30 cellular contexts compared by ENCODE assay signal in the genomic region with DNA sequence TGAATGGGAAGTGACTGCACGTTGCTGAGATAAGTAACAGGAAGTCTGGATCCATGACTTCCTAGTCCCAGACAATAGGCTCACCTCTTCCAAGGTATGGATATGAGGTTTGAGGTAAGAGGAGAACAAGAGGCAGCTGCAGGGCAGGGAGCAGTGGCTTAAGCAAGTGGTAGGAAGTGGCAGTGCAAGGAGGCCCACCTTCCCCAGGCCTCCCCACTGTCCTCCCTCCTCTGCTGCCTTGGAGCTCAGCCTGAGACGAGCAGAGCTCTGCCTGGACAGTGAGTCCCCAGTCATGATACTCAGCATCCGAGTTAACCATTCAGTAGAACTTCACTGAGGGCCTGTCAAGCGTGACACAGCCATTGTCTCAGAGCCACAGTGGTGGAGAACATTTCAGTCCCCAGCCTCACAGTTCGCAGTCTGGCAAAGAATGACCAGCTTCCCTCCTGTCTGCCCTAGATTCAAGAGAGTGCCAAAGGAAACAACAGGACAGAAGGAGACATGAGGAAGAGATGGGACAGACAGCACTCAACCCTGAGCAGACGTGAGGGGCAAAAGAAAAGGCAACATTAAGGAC. TPM values are rescaled to one million over a fixed set of nuclear protein-coding genes. Genes with fewer than 3 reads are reported as not detected.
DNase-seq lines count a peak whose midpoint lies in the region; ATAC-seq, FAIRE-seq and TF ChIP-seq lines count a peak whose summit lies in the region.
"Had no signal": no experiment of that assay in that cellular context is flagged by ENCODE, and none has a peak within 500 bp of the region (broad histone marks: within the 10 kb centered on the region; RNA-seq: fewer than 3 reads in every experiment).

No MANE protein-coding gene starts in this region.

- H3K4me1 ChIP-seq in H9 (ENCODE audit: insufficient read depth, low read length) (peaks cover 3% of the 10 kb centered on the region; the same call in 1 of the 2 replicates), astrocyte (ENCODE audit: insufficient read depth, low read length) (peaks cover 11% of the 10 kb centered on the region), rectal smooth muscle tissue (ENCODE audit: control insufficient read depth, insufficient read depth, low read length) (peaks cover 40% of the 10 kb centered on the region), spleen (no peaks in the 10 kb centered on the region)
- H3K4me1 ChIP-seq: A549, prostate gland had no signal

- no peak overlapping the region for H2BK120ac ChIP-seq in H9 (ENCODE audit: low read depth, low read length, poor library complexity, severe bottlenecking)

- H3K36me3 Mint-ChIP-seq in H9 (ENCODE audit: insufficient read depth in 1 of 3, low read depth in 3 of 3) (no peaks in the 10 kb centered on the region), astrocyte (ENCODE audit: low read depth, unreplicated experiment) (no peaks in the 10 kb centered on the region)
- H3K36me3 Mint-ChIP-seq: activated naive CD4-positive, alpha-beta T cell treated with anti-CD3 and anti-CD28 coated beads, Interleukin-2, amount 50 U/mL, for 24 hours; memory B cell had no signal

- FAIRE-seq in astrocyte (lab: Jason Lieb, UNC), result no peak
- FAIRE-seq: A549 had no signal

- H3K56ac ChIP-seq in H9 (ENCODE audit: insufficient read length, low read depth, low read length), result no peak overlapping the region

- H3K79me1 ChIP-seq in H9 (ENCODE audit: insufficient read depth, low read depth, low read length, poor library complexity, severe bottlenecking), result no peaks in the 10 kb centered on the region

- H3K36me3 ChIP-seq in astrocyte (ENCODE audit: insufficient read depth, low read length), result no peaks in the 10 kb centered on the region
- H3K36me3 ChIP-seq in rectal smooth muscle tissue (ENCODE audit: control insufficient read depth, insufficient read depth, low read length), result no peaks in the 10 kb centered on the region
- no peaks in the 10 kb centered on the region for H3K36me3 ChIP-seq in spleen
- H3K36me3 ChIP-seq: prostate gland, suprapubic skin had no signal

- no peak overlapping the region for H4K5ac ChIP-seq in H9 (ENCODE audit: insufficient read length, low read depth, low read length)

- H3K27ac ChIP-seq in H9 (ENCODE audit: insufficient read length, low read depth, low read length) (no peak overlapping the region), astrocyte (ENCODE audit: low read depth, low read length) (no peak overlapping the region), rectal smooth muscle tissue (ENCODE audit: low read depth, low read length) (peak overlapping the region; percentile 84), spleen (no peak overlapping the region)
- H3K27ac ChIP-seq: A549, epithelial cell of prostate, GM23248, suprapubic skin, VCaP had no signal

- H4K20me1 ChIP-seq in H9 (ENCODE audit: control insufficient read depth, insufficient read depth, insufficient read length) (no peaks in the 10 kb centered on the region), astrocyte (ENCODE audit: insufficient read depth, low read length) (no peaks in the 10 kb centered on the region)

- H3K27me3 Mint-ChIP-seq in H9 (ENCODE audit: low read depth) (no peaks in the 10 kb centered on the region), astrocyte (ENCODE audit: low read depth, unreplicated experiment) (no peaks in the 10 kb centered on the region)
- H3K27me3 Mint-ChIP-seq: activated naive CD4-positive, alpha-beta T cell treated with anti-CD3 and anti-CD28 coated beads, Interleukin-2, amount 50 U/mL, for 24 hours had no signal

- H3K4me3 ChIP-seq in astrocyte (ENCODE audit: insufficient read depth, low read depth, low read length) (no peak overlapping the region), rectal smooth muscle tissue (ENCODE audit: low read length) (no peak overlapping the region), spleen (no peak overlapping the region)
- H3K4me3 ChIP-seq: A549, GM23248, prostate gland, suprapubic skin had no signal

- H3K4me2 ChIP-seq in H9 (ENCODE audit: insufficient read depth, insufficient read length, low read length) (no peak overlapping the region), astrocyte (ENCODE audit: low read length) (no peak overlapping the region)
- H3K4me2 ChIP-seq: A549 had no signal

- H2BK20ac ChIP-seq in H9 (ENCODE audit: low read depth, low read length, poor library complexity, severe bottlenecking), result no peak overlapping the region

- 0 out of 3 replicates have a peak, but pooled peaks have one; percentile 12 for TF ChIP-seq CTCF in H9 (conservative IDR thresholded peaks at IDR 0.05)
- no peak for TF ChIP-seq CTCF in astrocyte (IDR thresholded peaks at IDR 0.05; ENCODE audit: insufficient read depth, low read depth, low read length)
- no peak for TF ChIP-seq CTCF in spleen (IDR thresholded peaks at IDR 0.05 in 8 of 11, conservative IDR thresholded peaks at IDR 0.05 in 3 of 11)

- no peak for TF ChIP-seq POLR2A in spleen (IDR thresholded peaks at IDR 0.05)

- H2AFZ ChIP-seq in H9 (ENCODE audit: low read length) (no peak overlapping the region), astrocyte (ENCODE audit: low read depth, low read length) (peak overlapping the region; percentile 2)
- H2AFZ ChIP-seq: GM23248 had no signal

- H2AK5ac ChIP-seq in H9 (ENCODE audit: insufficient read length, low read length), result no peak overlapping the region

- H3K9ac ChIP-seq in H9 (ENCODE audit: extremely low read depth, insufficient read length, low read length) (no peak overlapping the region), astrocyte (ENCODE audit: low read length) (no peak overlapping the region), rectal smooth muscle tissue (ENCODE audit: low read length) (no peak overlapping the region)
- H3K9ac ChIP-seq: GM23248 had no signal

- H3K4ac ChIP-seq in H9 (ENCODE audit: low read depth, low read length), result no peak overlapping the region

- H3T11ph ChIP-seq in H9 (ENCODE audit: low read length), result no peak overlapping the region

- H3K9me3 ChIP-seq in H9 (ENCODE audit: control insufficient read depth, low read depth, low read length) (no peaks in the 10 kb centered on the region), astrocyte (ENCODE audit: insufficient read depth, low read depth, low read length) (no peaks in the 10 kb centered on the region), spleen (no peaks in the 10 kb centered on the region)
- H3K9me3 ChIP-seq: A549, prostate gland, suprapubic skin had no signal

- peaks cover 11 to 22% of the 10 kb centered on the region in 2 experiments for H3K4me1 Mint-ChIP-seq in H9
- peaks cover 5% of the 10 kb centered on the region for H3K4me1 Mint-ChIP-seq in astrocyte (ENCODE audit: low read depth, unreplicated experiment)
- H3K4me1 Mint-ChIP-seq: activated naive CD4-positive, alpha-beta T cell treated with anti-CD3 and anti-CD28 coated beads, Interleukin-2, amount 50 U/mL, for 24 hours; memory B cell had no signal

- no CpG with 5 or more reads among the region's 6 CpGs for WGBS in H9 (ENCODE audit: extremely low coverage, insufficient read length, low lambda C conversion rate)
- WGBS in spleen, 5 donors, result 66 to 84% (median 75%) methylated on average over 4 to 6 of the region's 6 CpGs

- no peak overlapping the region; a peak in 1 of 5 replicates for H3K4me3 Mint-ChIP-seq in H9
- H3K4me3 Mint-ChIP-seq in astrocyte (ENCODE audit: unreplicated experiment), result no peak overlapping the region
- H3K4me3 Mint-ChIP-seq: activated CD8-positive, alpha-beta T cell treated with anti-CD3 and anti-CD28 coated beads, Interleukin-2, amount 10 ng/mL, durations not matched to agents 7 days and 5 days; activated naive CD4-positive, alpha-beta T cell treated with anti-CD3 and anti-CD28 coated beads, Interleukin-2, amount 50 U/mL, for 24 hours; memory B cell had no signal

- no peak overlapping the region for H2BK15ac ChIP-seq in H9 (ENCODE audit: low read depth, low read length)

- H3K18ac ChIP-seq in H9 (ENCODE audit: insufficient read length, low read depth, low read length), result no peak overlapping the region

- H3K9me3 Mint-ChIP-seq in H9 (no peaks in the 10 kb centered on the region), astrocyte (ENCODE audit: unreplicated experiment) (peaks cover 7% of the 10 kb centered on the region)
- H3K9me3 Mint-ChIP-seq: activated naive CD4-positive, alpha-beta T cell treated with anti-CD3 and anti-CD28 coated beads, Interleukin-2, amount 50 U/mL, for 24 hours; activated T-helper 2 cell treated with anti-CD3 and anti-CD28 coated beads, Interferon-gamma antibody, Interleukin-2, Interleukin-4, amounts not matched to agents 10 μg/mL and 5 μg/mL and 100 μg/mL, durations not matched to agents 14 hours and 24 hours and 36 hours; memory B cell had no signal

- no peak overlapping the region for H4K91ac ChIP-seq in H9 (ENCODE audit: insufficient read length, low read depth, low read length)

- DNase-seq in H9, result no peak
- DNase-seq in astrocyte (ENCODE audit: low read depth), result no peak
- DNase-seq in glomerular visceral epithelial cell (ENCODE audit: extremely low spot score), result peak; percentile 3
- DNase-seq in OCI-M2 (lab: John Stamatoyannopoulos, UW; ENCODE audit: unreplicated experiment), result no peak
- DNase-seq in spleen, result no peak
- DNase-seq: activated CD4-positive, alpha-beta T cell treated with anti-CD3 and anti-CD28 coated beads for 4 hours; activated CD8-positive, alpha-beta T cell treated with anti-CD3 and anti-CD28 coated beads, Interleukin-2, amount 10 ng/mL, durations not matched to agents 7 days and 5 days; amniotic stem cell; effector CD4-positive, alpha-beta T cell; GM23248; Karpas-422; NCI-H1436 treated with DMSO at 0.1 percent for 48 hours; NCI-H2081 treated with DMSO at 0.1 percent for 48 hours; NCI-H446; NCI-H774; stimulated activated naive CD4-positive, alpha-beta T cell; SW 1271; T-helper 9 cell had no signal

- H3K23ac ChIP-seq in H9 (ENCODE audit: insufficient read length, low read depth, low read length), result no peak overlapping the region

- ATAC-seq in HG02798 (IDR thresholded peaks at IDR 0.05; ENCODE audit: poor library complexity, unreplicated experiment) (no peak), HG03520 (IDR thresholded peaks at IDR 0.05; ENCODE audit: unreplicated experiment) (no peak)
- ATAC-seq: activated CD8-positive, alpha-beta T cell treated with anti-CD3 and anti-CD28 coated beads, Interleukin-2, amount 10 ng/mL, durations not matched to agents 7 days and 5 days; left lobe of liver had no signal

- H3K27me3 ChIP-seq in H9 (ENCODE audit: insufficient read depth, low read length), result no peaks in the 10 kb centered on the region
- no peaks in the 10 kb centered on the region for H3K27me3 ChIP-seq in astrocyte (ENCODE audit: insufficient read depth, low read length)
- H3K27me3 ChIP-seq in rectal smooth muscle tissue (ENCODE audit: control insufficient read depth, insufficient read depth, low read length), result no peaks in the 10 kb centered on the region
- H3K27me3 ChIP-seq in spleen (replicated peaks in 1 of 7), result no peaks in the 10 kb centered on the region
- H3K27me3 ChIP-seq: suprapubic skin had no signal

- no peak overlapping the region for H2BK5ac ChIP-seq in H9 (ENCODE audit: insufficient read length, low read length)

- no peak overlapping the region for H4K8ac ChIP-seq in H9 (replicated peaks; ENCODE audit: insufficient read length, low read depth, low read length)

- H3K23me2 ChIP-seq in H9 (ENCODE audit: insufficient read length, low read depth, low read length, poor library complexity, severe bottlenecking), result peaks cover 3% of the 10 kb centered on the region

- intact Hi-C loops in spleen (cut with DNase I; ENCODE audit: low total_unique reads), result no loop called here

- no peaks in the 10 kb centered on the region for H3K79me2 ChIP-seq in H9 (ENCODE audit: insufficient read depth, low read length)
- no peaks in the 10 kb centered on the region for H3K79me2 ChIP-seq in astrocyte (ENCODE audit: insufficient read depth, low read length)

- H2BK12ac ChIP-seq in H9 (ENCODE audit: insufficient read length, low read depth, low read length), result no peak overlapping the region

- H3K27ac Mint-ChIP-seq in H9 (no peak overlapping the region), astrocyte (ENCODE audit: unreplicated experiment) (no peak overlapping the region)
- H3K27ac Mint-ChIP-seq: activated CD8-positive, alpha-beta T cell treated with anti-CD3 and anti-CD28 coated beads, Interleukin-2, amount 10 ng/mL, durations not matched to agents 7 days and 5 days; activated naive CD4-positive, alpha-beta T cell treated with anti-CD3 and anti-CD28 coated beads, Interleukin-2, amount 50 U/mL, for 24 hours; activated T-helper 2 cell treated with anti-CD3 and anti-CD28 coated beads, Interferon-gamma antibody, Interleukin-2, Interleukin-4, amounts not matched to agents 10 μg/mL and 5 μg/mL and 100 μg/mL, durations not matched to agents 14 hours and 24 hours and 36 hours; memory B cell had no signal

- H3K14ac ChIP-seq in H9 (ENCODE audit: insufficient read depth, low read length), result no peak overlapping the region

RNA-seq across cellular contexts. Expression of a gene that starts 41.4 kb away (rescaled TPM):
- 3.5 and 4.0 TPM in 2 replicates for total RNA-seq in H9 (2021)
- 20.2 TPM in 2 replicates for total RNA-seq in astrocyte
- 10 to 100 TPM in 6 of 7 donors, 1 to 10 TPM in 1; 8.8 to 21.9 (median 16.6) TPM for total RNA-seq in spleen
- polyA plus RNA-seq in spleen, result 1 to 10 TPM; 1.5 to 1.7 (median 1.6) TPM
- total RNA-seq: activated CD8-positive, alpha-beta T cell treated with anti-CD3 and anti-CD28 coated beads, Interleukin-2, amount 10 ng/mL, durations not matched to agents 7 days and 5 days had no signal
